ENCODE assay signal across 7 cellular contexts in genomic region chr12:11377420-11377819, GRCh38. TPM values are rescaled to one million over a fixed set of nuclear protein-coding genes. Genes with fewer than 3 reads are reported as not detected.
"Had no signal": no experiment of that assay in that cellular context is flagged by ENCODE, and none has a peak within 500 bp of the region (broad histone marks: within the 10 kb centered on the region; RNA-seq: fewer than 3 reads in every experiment).

No MANE protein-coding gene starts in this region.

RNA-seq across cellular contexts. Expression of gene PRB2, which starts 17.9 kb away (rescaled TPM):
- total RNA-seq: GM23248, GM23338, H1, H4, H7, H9, HFFc6 had no signal
